9 cellular contexts compared by ENCODE assay signal in genomic region chr20:52104546-52105044, GRCh38.
DNase-seq lines count a peak whose midpoint lies in the region; ATAC-seq and TF ChIP-seq lines count a peak whose summit lies in the region.
"Had no signal": no experiment of that assay in that cellular context is flagged by ENCODE, and none has a peak within 500 bp of the region (broad histone marks: within the 10 kb centered on the region; RNA-seq: fewer than 3 reads in every experiment).

No MANE protein-coding gene starts in this region.

- H3K27me3 ChIP-seq in BJ (ENCODE audit: control insufficient read depth, insufficient read depth, low read length) (no peaks in the 10 kb centered on the region), MG63 (peaks cover 4% of the 10 kb centered on the region; the same call in 1 of the 2 replicates)

- H3K27ac Mint-ChIP-seq in nephron progenitor cell: no peak overlapping the region

- H3K9me3 Mint-ChIP-seq in nephron progenitor cell: no peaks in the 10 kb centered on the region

- CTCF ChIA-PET in BJ (lab: Yijun Ruan, JAX): no interaction called here

- H3K9me3 ChIP-seq in MG63: 0 out of 2 replicates have a peak, but pooled peaks cover 4% of the 10 kb centered on the region

- peaks cover 47% of the 10 kb centered on the region for H3K4me1 Mint-ChIP-seq in nephron progenitor cell

- H3K4me3 ChIP-seq in BJ (ENCODE audit: low read depth, low read length) (peak overlapping the region; percentile 61), MG63 (peak overlapping the region; percentile 53), epithelial cell of esophagus (ENCODE audit: low read length) (peak overlapping the region; percentile 65)

- no peak for ATAC-seq in HG03039 (IDR thresholded peaks at IDR 0.05; ENCODE audit: unreplicated experiment)
- ATAC-seq: HCT116 had no signal

- DNase-seq in BJ (ENCODE audit: low read depth) (no peak), MG63 (peak; percentile 28), epithelial cell of esophagus (ENCODE audit: low read depth) (peak; percentile 19), nephron progenitor cell (peak; percentile 57), HUDEP-2 (lab: John Stamatoyannopoulos, UW; ENCODE audit: unreplicated experiment in 76 of 76) (no peak), GM19238 (ENCODE audit: insufficient read length, low spot score) (no peak)
- no peak for DNase-seq in stimulated activated CD4-positive, alpha-beta T cell treated with anti-CD3 and anti-CD28 coated beads, Interleukin-2, amount 100 ng/mL, for 48 hours

- no peaks in the 10 kb centered on the region for H3K36me3 Mint-ChIP-seq in nephron progenitor cell (ENCODE audit: low read depth)

- H3K36me3 ChIP-seq in BJ (ENCODE audit: control insufficient read depth, insufficient read depth, low read length) (no peaks in the 10 kb centered on the region), MG63 (no peaks in the 10 kb centered on the region)

- POLR2A ChIA-PET in BJ (lab: Charles Lee): no interaction called here

- TF ChIP-seq CTCF in BJ (IDR thresholded peaks at IDR 0.05; ENCODE audit: insufficient read depth, low read depth, low read length) (no peak), epithelial cell of esophagus (IDR thresholded peaks at IDR 0.05; ENCODE audit: insufficient read depth, low read depth, low read length, missing control alignments) (no peak), nephron progenitor cell (IDR thresholded peaks at IDR 0.05) (no peak)

- H3K27me3 Mint-ChIP-seq in nephron progenitor cell (ENCODE audit: low read depth, poor library complexity): peaks cover 60% of the 10 kb centered on the region

- peak overlapping the region; percentile 92 for H3K4me3 Mint-ChIP-seq in nephron progenitor cell

Comparison
In these comparisons a context has a peak if more than half of its experiments do, and no peak if none do; other contexts are left out.
1. DNase-seq: peak in MG63 (single experiment), epithelial cell of esophagus (single experiment) and nephron progenitor cell (single experiment); none in BJ (single experiment), HUDEP-2 (0 of 76), stimulated activated CD4-positive, alpha-beta T cell treated with anti-CD3 and anti-CD28 coated beads, Interleukin-2, amount 100 ng/mL, for 48 hours (0 of 2) and GM19238 (single experiment).
2. Peak in every context shown above with its lines, with median percentiles within 50 percentile points of each other: H3K4me3 ChIP-seq.